ENCODE assay signal across 8 cellular contexts in genomic region chr2:47906261-47907096, GRCh38. TPM values are rescaled to one million over a fixed set of nuclear protein-coding genes. Genes with fewer than 3 reads are reported as not detected.
DNase-seq lines count a peak whose midpoint lies in the region; ATAC-seq, FAIRE-seq and TF ChIP-seq lines count a peak whose summit lies in the region.

Gene FBXO11 (minus strand): TSS chr2:47906498. CDS start chr2:47905720, 778 bp downstream.

- peak within 1 kb of the TSS; percentile 80 for H3K4me3 ChIP-seq in Karpas-422 (ENCODE audit: low read length)
- H3K4me3 ChIP-seq in esophagus squamous epithelium = peak within 1 kb of the TSS; percentile 96 to 99 (median 98)

- TF ChIP-seq POLR2A in esophagus squamous epithelium (IDR thresholded peaks at IDR 0.05) = peak in 3 of 4 donors; percentile 33 to 85 (median 82)

- peak in 5 of 6 experiments; percentile 26 to 63 (median 55) for TF ChIP-seq CTCF in esophagus squamous epithelium (IDR thresholded peaks at IDR 0.05)

- H3K4me3 Mint-ChIP-seq in activated T-cell treated with anti-CD3 and anti-CD28 coated beads, Interleukin-2, amount 50 U/mL, for 72 hours = peak within 1 kb of the TSS; percentile 91 to 97

- H3K9me3 ChIP-seq in Karpas-422 (ENCODE audit: low read length) = no peaks in the 10 kb centered on the region
- H3K9me3 ChIP-seq in esophagus squamous epithelium = no peaks in the 10 kb centered on the region

- peaks cover 5 to 8% of the 10 kb centered on the region in 2 donors for H3K36me3 Mint-ChIP-seq in activated T-cell treated with anti-CD3 and anti-CD28 coated beads, Interleukin-2, amount 50 U/mL, for 72 hours (ENCODE audit: insufficient read depth in 2 of 2)

- H3K4me1 ChIP-seq in Karpas-422 (ENCODE audit: low read length) (peaks cover 36% of the 10 kb centered on the region), esophagus squamous epithelium (peaks cover 0 to 37% (median 5%) of the 10 kb centered on the region in 3 donors)

- H3K9me3 Mint-ChIP-seq in activated T-cell treated with anti-CD3 and anti-CD28 coated beads, Interleukin-2, amount 50 U/mL, for 72 hours = no peaks in the 10 kb centered on the region

- peaks cover 43% of the 10 kb centered on the region for H3K79me2 ChIP-seq in Karpas-422 (ENCODE audit: low read length)

- H3K9me2 ChIP-seq in Karpas-422 (replicated peaks; ENCODE audit: insufficient read depth, low read length) = no peaks in the 10 kb centered on the region

- H4K20me1 ChIP-seq in Karpas-422 (ENCODE audit: insufficient read depth, low read depth, low read length) = peaks cover 6% of the 10 kb centered on the region; the same call in 1 of the 2 replicates

- H3K27me3 ChIP-seq in Karpas-422 (ENCODE audit: low read length) = no peaks in the 10 kb centered on the region
- no peaks in the 10 kb centered on the region for H3K27me3 ChIP-seq in esophagus squamous epithelium

- DNase-seq in Daoy (ENCODE audit: low read depth) (peak; percentile 98), Karpas-422 (peak; percentile 99), RCC 7860 (ENCODE audit: low spot score) (peak; percentile 93), esophagus squamous epithelium (lab: John Stamatoyannopoulos, UW) (peak; percentile 91), myocyte (ENCODE audit: low read depth) (peak; percentile 99)
- DNase-seq in activated T-cell treated with anti-CD3 and anti-CD28 coated beads, Interleukin-2, amount 50 U/mL, for 72 hours = peak; percentile 91 to 97
- DNase-seq in stimulated activated CD8-positive, alpha-beta memory T cell treated with anti-CD3 and anti-CD28 coated beads, Interleukin-7, amount 100 ng/mL, for 48 hours (ENCODE audit: extremely low read depth in 1 of 2, low read depth in 1 of 2) = peak; percentile 85 to 95

- H3K4me2 ChIP-seq in Karpas-422 (ENCODE audit: low read depth, low read length, poor library complexity, severe bottlenecking) = peak within 1 kb of the TSS; percentile 99

- H3K36me3 ChIP-seq in Karpas-422 (ENCODE audit: insufficient read depth, low read length) (0 out of 2 replicates have a peak, but pooled peaks cover 6% of the 10 kb centered on the region), esophagus squamous epithelium (no peaks in the 10 kb centered on the region)

- peak within 1 kb of the TSS; percentile 98 for H3K9ac ChIP-seq in Karpas-422 (ENCODE audit: low read length)

- peak; percentile 83 for FAIRE-seq in RCC 7860 (lab: Jason Lieb, UNC)

- WGBS in esophagus squamous epithelium, 2 donors = 0% methylated on average over 23 to 28 of the region's 53 CpGs

- peak within 1 kb of the TSS; percentile 82 for H2AFZ ChIP-seq in Karpas-422 (ENCODE audit: low read length)

- peak; percentile 91 for ATAC-seq in GM21825 (IDR thresholded peaks at IDR 0.05; ENCODE audit: unreplicated experiment)
- peak; percentile 84 to 85 for ATAC-seq in activated T-cell treated with anti-CD3 and anti-CD28 coated beads, Interleukin-2, amount 50 U/mL, for 72 hours (replicated peaks in 1 of 2)

- H3K27ac Mint-ChIP-seq in activated T-cell treated with anti-CD3 and anti-CD28 coated beads, Interleukin-2, amount 50 U/mL, for 72 hours = peak within 1 kb of the TSS; percentile 97

- H3K27ac ChIP-seq in Karpas-422 (ENCODE audit: low read length) (peak within 1 kb of the TSS; percentile 94), esophagus squamous epithelium (peak within 1 kb of the TSS; percentile 99 to 100 (median 100))

- H3K4me1 Mint-ChIP-seq in activated T-cell treated with anti-CD3 and anti-CD28 coated beads, Interleukin-2, amount 50 U/mL, for 72 hours (ENCODE audit: low read depth) = peaks cover 47% of the 10 kb centered on the region

- H3K27me3 Mint-ChIP-seq in activated T-cell treated with anti-CD3 and anti-CD28 coated beads, Interleukin-2, amount 50 U/mL, for 72 hours (ENCODE audit: low read depth) = no peaks in the 10 kb centered on the region

- intact Hi-C loops in esophagus squamous epithelium (cut with DNase I) = loop anchor here (10.0 kb wide), 1 partner anchor 122 kb away; the partner anchor contains the start of gene MSH6

RNA-seq across cellular contexts. Expression of gene FBXO11, which starts in this region (rescaled TPM):
- total RNA-seq in Daoy (2014; rRNA removed; shearing (Covaris generic)) = 16.4 and 48.1 TPM in 2 replicates
- total RNA-seq in Karpas-422 (2014; rRNA removed; shearing (Covaris generic); ENCODE audit: low replicate concordance) = 63.5 and 104 TPM in 2 replicates
- 10 to 100 TPM; 50.3 to 59.7 TPM for total RNA-seq in activated T-cell treated with anti-CD3 and anti-CD28 coated beads, Interleukin-2, amount 50 U/mL, for 72 hours
- 10 to 100 TPM; 21.0 to 50.2 (median 34.7) TPM for total RNA-seq in esophagus squamous epithelium
- total RNA-seq in myocyte = 28.9 and 34.4 TPM in 2 replicates
- 21.4 TPM for polyA plus RNA-seq in myocyte (2012)

Comparison
In these comparisons a context has a peak if more than half of its experiments do, and no peak if none do; other contexts are left out.
1. Peak in every context shown above with its lines: DNase-seq, ATAC-seq, H3K4me3 ChIP-seq and H3K27ac ChIP-seq.